Comparison of ENCODE assay signal across 16 cellular contexts in genomic region chr6:125808060-125808459, GRCh38. TPM values are rescaled to one million over a fixed set of nuclear protein-coding genes. Genes with fewer than 3 reads are reported as not detected.
DNase-seq lines count a peak whose midpoint lies in the region; ATAC-seq, FAIRE-seq and TF ChIP-seq lines count a peak whose summit lies in the region.
"Had no signal": no experiment of that assay in that cellular context is flagged by ENCODE, and none has a peak within 500 bp of the region (broad histone marks: within the 10 kb centered on the region; RNA-seq: fewer than 3 reads in every experiment).

No MANE protein-coding gene starts in this region.

- H3K9me3 ChIP-seq in GM12878 (replicated peaks; ENCODE audit: control insufficient read depth, insufficient read depth, low read length) (no peaks in the 10 kb centered on the region), upper lobe of right lung (no peaks in the 10 kb centered on the region)

- SMC1A ChIA-PET in GM12878 (lab: Charles Lee; ENCODE audit: uncharacterized antibody, unreplicated experiment) = interaction anchor here (1.2 to 15.7 kb wide), 9 partner anchors 7 to 145 kb away, joined by 3 to 325 read pairs (median 7); partner anchors contain the start of gene NCOA7

- TF ChIP-seq CTCF in GM12878 (IDR thresholded peaks at IDR 0.05 in 2 of 3, conservative IDR thresholded peaks at IDR 0.05 in 1 of 3; ENCODE audit: control insufficient read depth in 2 of 3, extremely low read depth in 1 of 3, insufficient read depth in 1 of 3, low read depth in 3 of 3, low read length in 3 of 3) (no peak), upper lobe of right lung (IDR thresholded peaks at IDR 0.05) (no peak)

- RAD21 ChIA-PET in GM12878 (lab: Charles Lee; ENCODE audit: unreplicated experiment) = interaction anchor here (0.9 to 10.0 kb wide), 6 partner anchors 10 to 179 kb away, joined by 3 to 185 read pairs (median 6); partner anchors contain the start of genes NCOA7 and TRMT11

- H3K27ac Mint-ChIP-seq in activated T-cell treated with anti-CD3 and anti-CD28 coated beads, Interleukin-2, amount 50 U/mL, for 72 hours = peak overlapping the region; percentile 6
- H3K27ac Mint-ChIP-seq: activated CD4-positive, alpha-beta memory T cell treated with anti-CD3 and anti-CD28 coated beads, Interleukin-2, amount 10 ng/mL, durations not matched to agents 7 days and 5 days had no signal

- ATAC-seq in activated T-cell treated with anti-CD3 and anti-CD28 coated beads, Interleukin-2, amount 50 U/mL, for 72 hours (replicated peaks in 1 of 2) = no peak
- peak; percentile 42 for ATAC-seq in GM12878
- ATAC-seq in upper lobe of right lung = peak; percentile 42
- ATAC-seq in GM18520 (IDR thresholded peaks at IDR 0.05; ENCODE audit: unreplicated experiment) = no peak
- ATAC-seq: HCT116 had no signal

- peaks cover 7 to 14% of the 10 kb centered on the region in 2 donors for H3K36me3 Mint-ChIP-seq in activated T-cell treated with anti-CD3 and anti-CD28 coated beads, Interleukin-2, amount 50 U/mL, for 72 hours (ENCODE audit: insufficient read depth in 2 of 2)

- CTCF ChIA-PET in GM12878 (lab: Yijun Ruan, JAX) = interaction anchor here (0.8 to 10.3 kb wide), 8 partner anchors 9 to 188 kb away, joined by 3 to 197 read pairs (median 3); partner anchors contain the start of gene NCOA7

- FAIRE-seq in GM12878 (lab: Jason Lieb, UNC) = no peak
- FAIRE-seq: endothelial cell of umbilical vein had no signal

- in situ Hi-C loops in GM12878 (cut with MboI) = no loop called here

- H3K9ac ChIP-seq in GM12878 (ENCODE audit: control insufficient read depth, insufficient read depth, low read length) = no peak overlapping the region
- H3K9ac ChIP-seq: parathyroid adenoma had no signal

- TF ChIP-seq POLR2A in GM12878 (IDR thresholded peaks at IDR 0.05; ENCODE audit: low read depth, low read length) = 0 out of 2 replicates have a peak, but pooled peaks have one; percentile 19

- no peaks in the 10 kb centered on the region for H3K36me3 ChIP-seq in GM12878 (ENCODE audit: control insufficient read depth in 2 of 2, insufficient read depth in 2 of 2, low read length in 1 of 2)
- H3K36me3 ChIP-seq in upper lobe of right lung = peaks cover 4% of the 10 kb centered on the region

- H3K4me1 Mint-ChIP-seq in activated T-cell treated with anti-CD3 and anti-CD28 coated beads, Interleukin-2, amount 50 U/mL, for 72 hours (ENCODE audit: low read depth) = peaks cover 81% of the 10 kb centered on the region

- H3K4me3 ChIP-seq in GM12878 (0 out of 2 replicates have a peak overlapping the region, but pooled peaks have one; percentile 3), upper lobe of right lung (no peak overlapping the region)

- peaks cover 63% of the 10 kb centered on the region for H3K79me2 ChIP-seq in GM12878 (ENCODE audit: control insufficient read depth, insufficient read depth, low read length)

- H3K9me3 Mint-ChIP-seq in activated T-cell treated with anti-CD3 and anti-CD28 coated beads, Interleukin-2, amount 50 U/mL, for 72 hours = no peaks in the 10 kb centered on the region
- H3K9me3 Mint-ChIP-seq: activated CD4-positive, alpha-beta memory T cell treated with anti-CD3 and anti-CD28 coated beads, Interleukin-2, amount 10 ng/mL, durations not matched to agents 7 days and 5 days had no signal

- DNase-seq in activated T-cell treated with anti-CD3 and anti-CD28 coated beads, Interleukin-2, amount 50 U/mL, for 72 hours = no peak
- DNase-seq in activated T-cell treated with anti-CD3 and anti-CD28 coated beads, Interleukin-2, amount 50 U/mL, for 1 hour = no peak
- DNase-seq in NAMALWA (ENCODE audit: low spot score) (peak; percentile 35), GM12878 (ENCODE audit: low read depth, low spot score) (no peak), upper lobe of right lung (no peak), NK-92 (lab: John Stamatoyannopoulos, UW; ENCODE audit: unreplicated experiment) (no peak), foreskin melanocyte (no peak)
- DNase-seq: activated CD4-positive, alpha-beta memory T cell treated with anti-CD3 and anti-CD28 coated beads, Interleukin-2, amount 10 ng/mL, durations not matched to agents 7 days and 5 days; aorta; NCI-H2227 treated with DMSO at 0.1 percent for 48 hours; stimulated activated CD4-positive, alpha-beta T cell treated with anti-CD3 and anti-CD28 coated beads, Interleukin-2, amount 100 ng/mL, for 48 hours had no signal

- POLR2A ChIA-PET in GM12878 (lab: Charles Lee) = interaction anchor here (0.8 to 9.6 kb wide), 5 partner anchors 9 to 18 kb away, joined by 3 to 79 read pairs (median 15); partner anchors contain the start of gene NCOA7

- no peak for TF ChIP-seq EP300 in GM12878 (IDR thresholded peaks at IDR 0.05; ENCODE audit: borderline replicate concordance in 1 of 2, control insufficient read depth in 1 of 2, low read depth in 2 of 2, low read length in 2 of 2)

- BruUV-seq in GM12878 (replicated peaks; lab: Mats Ljungman, UMichigan) = no TSS peak

- H3K27ac ChIP-seq in GM12878 (ENCODE audit: control insufficient read depth, insufficient read depth) = peak overlapping the region; percentile 43
- H3K27ac ChIP-seq in upper lobe of right lung = no peak overlapping the region
- H3K27ac ChIP-seq: parathyroid adenoma had no signal

- peak overlapping the region; percentile 31 to 89 for H3K4me3 Mint-ChIP-seq in activated T-cell treated with anti-CD3 and anti-CD28 coated beads, Interleukin-2, amount 50 U/mL, for 72 hours
- H3K4me3 Mint-ChIP-seq: activated CD4-positive, alpha-beta memory T cell treated with anti-CD3 and anti-CD28 coated beads, Interleukin-2, amount 10 ng/mL, durations not matched to agents 7 days and 5 days had no signal

- peaks cover 83% of the 10 kb centered on the region for H3K4me1 ChIP-seq in GM12878 (ENCODE audit: control insufficient read depth, insufficient read depth, low read length)
- peaks cover 25% of the 10 kb centered on the region for H3K4me1 ChIP-seq in upper lobe of right lung

- WGBS in GM12878 (ENCODE audit: insufficient coverage, insufficient replicate concordance, low lambda C conversion rate, missing lambda C conversion rate) = 85% methylated on average over 4 of the region's 4 CpGs

- H3K27me3 Mint-ChIP-seq in activated T-cell treated with anti-CD3 and anti-CD28 coated beads, Interleukin-2, amount 50 U/mL, for 72 hours (ENCODE audit: low read depth) = no peaks in the 10 kb centered on the region
- H3K27me3 Mint-ChIP-seq: activated CD4-positive, alpha-beta memory T cell treated with anti-CD3 and anti-CD28 coated beads, Interleukin-2, amount 10 ng/mL, durations not matched to agents 7 days and 5 days had no signal

- no peaks in the 10 kb centered on the region for H3K27me3 ChIP-seq in GM12878 (replicated peaks in 1 of 2; ENCODE audit: control insufficient read depth in 2 of 2, insufficient read depth in 2 of 2, low read length in 1 of 2)
- H3K27me3 ChIP-seq in upper lobe of right lung = no peaks in the 10 kb centered on the region

- intact Hi-C loops in GM12878 (cut with micrococcal nuclease; ENCODE audit: unreplicated experiment) = no loop called here
- intact Hi-C loops in upper lobe of right lung (cut with DNase I) = no loop called here

- H4K20me1 ChIP-seq in GM12878 (ENCODE audit: control insufficient read depth, insufficient read depth) = no peaks in the 10 kb centered on the region

- TF ChIP-seq RAD21 in GM12878 (IDR thresholded peaks at IDR 0.05; ENCODE audit: insufficient read depth, low read depth, low read length) = no peak

- no peak overlapping the region for H2AFZ ChIP-seq in GM12878 (ENCODE audit: control insufficient read depth, low read depth, low read length)
- H2AFZ ChIP-seq: parathyroid adenoma had no signal

- peak overlapping the region; percentile 32 for H3K4me2 ChIP-seq in GM12878 (ENCODE audit: control insufficient read depth, insufficient read depth)

RNA-seq across cellular contexts. Expression of gene NCOA7, which starts 17.3 kb away (rescaled TPM):
- 10 to 100 TPM; 59.6 to 69.1 TPM for total RNA-seq in activated T-cell treated with anti-CD3 and anti-CD28 coated beads, Interleukin-2, amount 50 U/mL, for 72 hours
- 24.6 and 31.1 TPM in 2 replicates for total RNA-seq in GM12878 (2013; cell fraction: nucleolus; rRNA removed)
- total RNA-seq in GM12878 (2014; rRNA removed) = 24.5 and 29.8 TPM in 2 replicates
- total RNA-seq in GM12878 (2014; rRNA removed; fragmentation: Illumina TruSeq; extraction: Trizol) = 43.8 and 44.9 TPM in 2 replicates
- 46.1 and 50.3 TPM in 2 replicates for total RNA-seq in GM12878 (2021)
- polyA plus RNA-seq in GM12878 (2011; ENCODE audit: low read depth) = 17.0 TPM
- polyA plus RNA-seq in GM12878 (2011; rRNA removed) = 50.0 and 55.5 TPM in 2 replicates
- 24.8 and 27.7 TPM in 2 replicates for polyA plus RNA-seq in GM12878 (2011; cell fraction: cytosol; rRNA removed)
- 21.3 and 27.9 TPM in 2 replicates for polyA plus RNA-seq in GM12878 (2011; cell fraction: nucleus; rRNA removed)
- 19.6 and 24.0 TPM in 2 replicates for polyA plus RNA-seq in GM12878 (2012)
- 49.7 and 55.3 TPM in 2 replicates for polyA plus RNA-seq in GM12878 (2014; fragmentation: Illumina TruSeq; extraction: Trizol)
- polyA plus RNA-seq in GM12878 (2014; fragmentation: Nextera tagmentation; extraction: Ambion mirVana) = 10 to 100 TPM; 18.9 to 28.8 TPM
- polyA plus RNA-seq in GM12878 (2014; rRNA removed) = 20.1 and 21.4 TPM in 2 replicates
- polyA plus RNA-seq in GM12878 (2016; fragmentation: Nextera tagmentation; extraction: Ambion mirVana) = 10 to 100 TPM; 32.9 to 35.4 TPM
- polyA minus RNA-seq in GM12878 (2011; rRNA and poly(A)+ RNA removed) = 80.7 and 105 TPM in 2 replicates
- 25.5 and 28.4 TPM in 2 replicates for polyA minus RNA-seq in GM12878 (2011; cell fraction: cytosol; rRNA and poly(A)+ RNA removed)
- 19.9 and 34.3 TPM in 2 replicates for polyA minus RNA-seq in GM12878 (2011; cell fraction: nucleus; rRNA and poly(A)+ RNA removed)
- total RNA-seq in upper lobe of right lung = 80.8 TPM

RNA-seq across cellular contexts. Expression of gene HEY2, which starts 58.6 kb away (rescaled TPM):
- total RNA-seq in activated T-cell treated with anti-CD3 and anti-CD28 coated beads, Interleukin-2, amount 50 U/mL, for 72 hours = under 1 TPM in 1 of 2 donors, not detected in 1; 0.12 TPM
- 0.17 TPM in 1 of 2 replicates, not detected in the other for total RNA-seq in GM12878 (2013; cell fraction: nucleolus; rRNA removed)
- 0.11 TPM in 1 of 2 replicates, not detected in the other for total RNA-seq in GM12878 (2014; rRNA removed)
- total RNA-seq in GM12878 (2014; rRNA removed; fragmentation: Illumina TruSeq; extraction: Trizol) = 0.09 TPM in 1 of 2 replicates, not detected in the other
- 0.08 and 0.11 TPM in 2 replicates for total RNA-seq in GM12878 (2021)
- 0.22 TPM for polyA plus RNA-seq in GM12878 (2011; ENCODE audit: low read depth)
- polyA plus RNA-seq in GM12878 (2011; rRNA removed) = not detected in 2 replicates
- polyA plus RNA-seq in GM12878 (2011; cell fraction: cytosol; rRNA removed) = not detected in 2 replicates
- 0.04 TPM in 1 of 2 replicates, not detected in the other for polyA plus RNA-seq in GM12878 (2011; cell fraction: nucleus; rRNA removed)
- polyA plus RNA-seq in GM12878 (2012) = 0.24 TPM in 2 replicates
- polyA plus RNA-seq in GM12878 (2014; fragmentation: Illumina TruSeq; extraction: Trizol) = 0.01 TPM in 1 of 2 replicates, not detected in the other
- polyA plus RNA-seq in GM12878 (2014; fragmentation: Nextera tagmentation; extraction: Ambion mirVana) = not detected
- polyA plus RNA-seq in GM12878 (2014; rRNA removed) = 0.08 and 0.09 TPM in 2 replicates
- polyA plus RNA-seq in GM12878 (2016; fragmentation: Nextera tagmentation; extraction: Ambion mirVana) = under 1 TPM; 0.14 to 0.32 TPM
- not detected in 2 replicates for polyA minus RNA-seq in GM12878 (2011; rRNA and poly(A)+ RNA removed)
- polyA minus RNA-seq in GM12878 (2011; cell fraction: cytosol; rRNA and poly(A)+ RNA removed) = not detected in 2 replicates
- not detected in 2 replicates for polyA minus RNA-seq in GM12878 (2011; cell fraction: nucleus; rRNA and poly(A)+ RNA removed)
- total RNA-seq in upper lobe of right lung = 2.2 TPM
- total RNA-seq: activated CD4-positive, alpha-beta memory T cell treated with anti-CD3 and anti-CD28 coated beads, Interleukin-2, amount 10 ng/mL, durations not matched to agents 7 days and 5 days; endothelial cell of umbilical vein had no signal
- polyA plus RNA-seq: AG04450 had no signal

Comparison
In these comparisons a context has a peak if more than half of its experiments do, and no peak if none do; other contexts are left out.
1. ATAC-seq: peak in GM12878 (single experiment) and upper lobe of right lung (single experiment); none in activated T-cell treated with anti-CD3 and anti-CD28 coated beads, Interleukin-2, amount 50 U/mL, for 72 hours (0 of 2) and GM18520 (single experiment).